ENCODE assay signal across 12 cellular contexts in the genomic region with DNA sequence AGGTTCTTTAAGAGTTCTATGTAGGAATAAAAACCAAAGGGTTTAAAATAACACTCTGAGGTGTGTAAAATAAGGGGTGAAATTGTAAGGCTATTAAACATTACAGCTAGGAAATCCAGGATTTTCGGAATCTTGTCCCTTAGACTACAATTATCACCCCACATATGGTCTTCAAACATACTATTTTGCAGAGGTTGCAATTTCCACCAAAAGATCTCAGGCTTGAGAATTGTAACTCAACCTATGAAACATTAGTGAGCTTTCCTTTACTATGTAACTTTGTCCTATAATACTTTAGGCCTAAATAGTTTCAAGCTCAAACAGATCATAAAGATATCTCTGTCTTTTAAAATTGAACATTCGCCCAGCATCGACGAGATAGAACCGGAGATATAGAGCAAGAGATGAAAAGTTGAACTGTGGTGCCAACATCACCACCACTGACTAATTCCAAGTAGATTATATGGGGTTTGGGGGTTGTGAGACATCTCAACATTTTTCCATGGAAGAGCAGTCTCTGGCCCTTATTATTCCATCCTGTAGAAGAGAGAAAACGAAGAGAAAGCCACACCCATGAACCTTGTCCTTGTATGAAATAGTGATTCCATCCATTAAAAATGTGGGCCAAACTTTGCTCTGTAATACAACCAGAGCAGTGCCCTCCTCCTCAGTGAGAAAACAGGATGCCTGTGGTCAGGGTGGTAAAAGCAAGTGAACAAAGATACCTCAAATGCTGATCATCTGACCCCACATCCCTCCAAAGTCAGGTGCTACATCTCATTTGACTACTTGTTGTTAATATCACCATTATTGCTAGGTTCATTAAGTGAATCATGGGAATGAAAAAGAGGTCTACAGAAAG.
A peak's percentile ranks its signal among the peaks of the same experiment; 100 is the strongest.
DNase-seq lines count a peak whose midpoint lies in the region; ATAC-seq and TF ChIP-seq lines count a peak whose summit lies in the region.
"Had no signal": no experiment of that assay in that cellular context is flagged by ENCODE, and none has a peak within 500 bp of the region (broad histone marks: within the 10 kb centered on the region; RNA-seq: fewer than 3 reads in every experiment).

No MANE protein-coding gene starts in this region.

- no peak overlapping the region for H4K5ac ChIP-seq in H9 (ENCODE audit: insufficient read length, low read depth, low read length)

- no peak overlapping the region for H3K56ac ChIP-seq in H9 (ENCODE audit: insufficient read length, low read depth, low read length)

- no peak overlapping the region for H2AK5ac ChIP-seq in H9 (ENCODE audit: insufficient read length, low read length)

- no peak overlapping the region for H3K23ac ChIP-seq in H9 (ENCODE audit: insufficient read length, low read depth, low read length)

- no peak overlapping the region for H3K27ac ChIP-seq in H9 (ENCODE audit: insufficient read length, low read depth, low read length)
- H3K27ac ChIP-seq: parathyroid adenoma had no signal

- DNase-seq in activated naive CD4-positive, alpha-beta T cell treated with anti-CD3 and anti-CD28 coated beads for 36 hours = peak; percentile 46
- DNase-seq in activated naive CD4-positive, alpha-beta T cell treated with anti-CD3 and anti-CD28 coated beads, Interleukin-2, amount 50 U/mL, for 72 hours (ENCODE audit: low spot score in 2 of 2) = no peak
- DNase-seq in T follicular helper cell (ENCODE audit: low read depth) = peak; percentile 6
- peak; percentile 11 for DNase-seq in choroid plexus epithelial cell (ENCODE audit: low read depth)
- DNase-seq in stimulated activated naive CD8-positive, alpha-beta T cell treated with anti-CD3 and anti-CD28 coated beads, Interleukin-15, amount 100 ng/mL, for 72 hours = peak; percentile 21 to 51
- no peak for DNase-seq in left colon
- DNase-seq in NCI-H1105 treated with DMSO at 0.1 percent for 48 hours (lab: John Stamatoyannopoulos, UW) = no peak
- no peak for DNase-seq in H9
- DNase-seq: NCI-H1417, NCI-H510A treated with DMSO at 0.1 percent for 48 hours had no signal

- H4K20me1 ChIP-seq in H9 (ENCODE audit: control insufficient read depth, insufficient read depth, insufficient read length) = no peaks in the 10 kb centered on the region

- peak overlapping the region; percentile 39 for H3K27ac Mint-ChIP-seq in activated naive CD4-positive, alpha-beta T cell treated with anti-CD3 and anti-CD28 coated beads for 36 hours
- H3K27ac Mint-ChIP-seq in activated naive CD4-positive, alpha-beta T cell treated with anti-CD3 and anti-CD28 coated beads, Interleukin-2, amount 50 U/mL, for 72 hours = no peak overlapping the region
- H3K27ac Mint-ChIP-seq in stimulated activated naive CD8-positive, alpha-beta T cell treated with anti-CD3 and anti-CD28 coated beads, Interleukin-15, amount 100 ng/mL, for 72 hours = peak overlapping the region; percentile 39 to 88
- no peak overlapping the region for H3K27ac Mint-ChIP-seq in H9

- no peak overlapping the region for H2AFZ ChIP-seq in H9 (ENCODE audit: low read length)
- H2AFZ ChIP-seq: parathyroid adenoma had no signal

- H3K4me3 Mint-ChIP-seq in activated naive CD4-positive, alpha-beta T cell treated with anti-CD3 and anti-CD28 coated beads for 36 hours = no peak overlapping the region
- peak overlapping the region; percentile 4 to 6 for H3K4me3 Mint-ChIP-seq in stimulated activated naive CD8-positive, alpha-beta T cell treated with anti-CD3 and anti-CD28 coated beads, Interleukin-15, amount 100 ng/mL, for 72 hours
- H3K4me3 Mint-ChIP-seq in H9 = no peak overlapping the region

- no peak overlapping the region for H4K91ac ChIP-seq in H9 (ENCODE audit: insufficient read length, low read depth, low read length)

- intact Hi-C loops in activated naive CD4-positive, alpha-beta T cell treated with anti-CD3 and anti-CD28 coated beads for 36 hours (cut with micrococcal nuclease) = no loop called here
- intact Hi-C loops in left colon (cut with DNase I, micrococcal nuclease) = no loop called here

- H3K27me3 ChIP-seq in H9 (ENCODE audit: insufficient read depth, low read length) = no peaks in the 10 kb centered on the region

- peaks cover 1% of the 10 kb centered on the region for H3K9me3 Mint-ChIP-seq in activated naive CD4-positive, alpha-beta T cell treated with anti-CD3 and anti-CD28 coated beads for 36 hours
- no peaks in the 10 kb centered on the region for H3K9me3 Mint-ChIP-seq in activated naive CD4-positive, alpha-beta T cell treated with anti-CD3 and anti-CD28 coated beads, Interleukin-2, amount 50 U/mL, for 72 hours
- peaks cover 0 to 10% of the 10 kb centered on the region in 2 donors for H3K9me3 Mint-ChIP-seq in stimulated activated naive CD8-positive, alpha-beta T cell treated with anti-CD3 and anti-CD28 coated beads, Interleukin-15, amount 100 ng/mL, for 72 hours
- H3K9me3 Mint-ChIP-seq in H9 = no peaks in the 10 kb centered on the region

- no peak overlapping the region for H2BK5ac ChIP-seq in H9 (ENCODE audit: insufficient read length, low read length)

- no peaks in the 10 kb centered on the region for H3K27me3 Mint-ChIP-seq in activated naive CD4-positive, alpha-beta T cell treated with anti-CD3 and anti-CD28 coated beads for 36 hours (ENCODE audit: low read depth)
- no peaks in the 10 kb centered on the region for H3K27me3 Mint-ChIP-seq in stimulated activated naive CD8-positive, alpha-beta T cell treated with anti-CD3 and anti-CD28 coated beads, Interleukin-15, amount 100 ng/mL, for 72 hours
- no peaks in the 10 kb centered on the region for H3K27me3 Mint-ChIP-seq in H9 (ENCODE audit: low read depth)

- no peaks in the 10 kb centered on the region for H3K36me3 Mint-ChIP-seq in activated naive CD4-positive, alpha-beta T cell treated with anti-CD3 and anti-CD28 coated beads for 36 hours (ENCODE audit: low read depth)
- H3K36me3 Mint-ChIP-seq in activated naive CD4-positive, alpha-beta T cell treated with anti-CD3 and anti-CD28 coated beads, Interleukin-2, amount 50 U/mL, for 72 hours = no peaks in the 10 kb centered on the region
- H3K36me3 Mint-ChIP-seq in H9 (ENCODE audit: insufficient read depth in 1 of 3, low read depth in 3 of 3) = no peaks in the 10 kb centered on the region

- H3K4me3 ChIP-seq in choroid plexus epithelial cell (ENCODE audit: low read depth, low read length) = no peak overlapping the region
- H3K4me3 ChIP-seq: HAP-1 had no signal

- no peak overlapping the region for H3K4me2 ChIP-seq in H9 (ENCODE audit: insufficient read depth, insufficient read length, low read length)

- no peak overlapping the region for H2BK12ac ChIP-seq in H9 (ENCODE audit: insufficient read length, low read depth, low read length)

- no peak overlapping the region for H2BK15ac ChIP-seq in H9 (ENCODE audit: low read depth, low read length)

- no peak overlapping the region for H4K8ac ChIP-seq in H9 (replicated peaks; ENCODE audit: insufficient read length, low read depth, low read length)

- no peak overlapping the region for H3K18ac ChIP-seq in H9 (ENCODE audit: insufficient read length, low read depth, low read length)

- no peaks in the 10 kb centered on the region for H3K9me3 ChIP-seq in H9 (ENCODE audit: control insufficient read depth, low read depth, low read length)
- H3K9me3 ChIP-seq: HAP-1 had no signal

- no peak overlapping the region for H3K4ac ChIP-seq in H9 (ENCODE audit: low read depth, low read length)

- H3K4me1 ChIP-seq in H9 (ENCODE audit: insufficient read depth, low read length) = no peaks in the 10 kb centered on the region
- H3K4me1 ChIP-seq: parathyroid adenoma had no signal

- no peak for TF ChIP-seq CTCF in choroid plexus epithelial cell (conservative IDR thresholded peaks at IDR 0.05; ENCODE audit: low read depth, low read length)
- no peak for TF ChIP-seq CTCF in H9 (conservative IDR thresholded peaks at IDR 0.05)

- H2BK120ac ChIP-seq in H9 (ENCODE audit: low read depth, low read length, poor library complexity, severe bottlenecking) = no peak overlapping the region

- ATAC-seq in activated naive CD4-positive, alpha-beta T cell treated with anti-CD3 and anti-CD28 coated beads, Interleukin-2, amount 50 U/mL, for 72 hours = no peak
- peak; percentile 98 for ATAC-seq in stimulated activated naive CD8-positive, alpha-beta T cell treated with anti-CD3 and anti-CD28 coated beads, Interleukin-15, amount 100 ng/mL, for 72 hours
- ATAC-seq in left colon = no peak

- H3K79me1 ChIP-seq in H9 (ENCODE audit: insufficient read depth, low read depth, low read length, poor library complexity, severe bottlenecking) = no peaks in the 10 kb centered on the region

- H3K14ac ChIP-seq in H9 (ENCODE audit: insufficient read depth, low read length) = no peak overlapping the region

- no CpG with 5 or more reads among the region's 6 CpGs for WGBS in H9 (ENCODE audit: extremely low coverage, insufficient read length, low lambda C conversion rate)

- H3K23me2 ChIP-seq in H9 (ENCODE audit: insufficient read length, low read depth, low read length, poor library complexity, severe bottlenecking) = no peaks in the 10 kb centered on the region

- H3T11ph ChIP-seq in H9 (ENCODE audit: low read length) = no peak overlapping the region

- H3K4me1 Mint-ChIP-seq in activated naive CD4-positive, alpha-beta T cell treated with anti-CD3 and anti-CD28 coated beads for 36 hours (ENCODE audit: low read depth) = peaks cover 36% of the 10 kb centered on the region
- peaks cover 28% of the 10 kb centered on the region for H3K4me1 Mint-ChIP-seq in stimulated activated naive CD8-positive, alpha-beta T cell treated with anti-CD3 and anti-CD28 coated beads, Interleukin-15, amount 100 ng/mL, for 72 hours
- H3K4me1 Mint-ChIP-seq in H9 = peaks cover 5 to 8% of the 10 kb centered on the region in 2 experiments; a peak in 3 of 4 replicates

- CTCF ChIA-PET in activated naive CD4-positive, alpha-beta T cell treated with anti-CD3 and anti-CD28 coated beads for 36 hours (lab: Charles Lee) = no interaction called here

- H3K9ac ChIP-seq in H9 (ENCODE audit: extremely low read depth, insufficient read length, low read length) = no peak overlapping the region
- H3K9ac ChIP-seq: parathyroid adenoma had no signal

- H3K79me2 ChIP-seq in H9 (ENCODE audit: insufficient read depth, low read length) = no peaks in the 10 kb centered on the region
- H3K79me2 ChIP-seq: parathyroid adenoma had no signal

- no peak overlapping the region for H2BK20ac ChIP-seq in H9 (ENCODE audit: low read depth, low read length, poor library complexity, severe bottlenecking)

Comparison
In these comparisons a context has a peak if more than half of its experiments do, and no peak if none do; other contexts are left out.
1. DNase-seq: peak in activated naive CD4-positive, alpha-beta T cell treated with anti-CD3 and anti-CD28 coated beads for 36 hours (single experiment), T follicular helper cell (single experiment), choroid plexus epithelial cell (single experiment) and stimulated activated naive CD8-positive, alpha-beta T cell treated with anti-CD3 and anti-CD28 coated beads, Interleukin-15, amount 100 ng/mL, for 72 hours (2 of 2); none in activated naive CD4-positive, alpha-beta T cell treated with anti-CD3 and anti-CD28 coated beads, Interleukin-2, amount 50 U/mL, for 72 hours (0 of 2), left colon (0 of 2), NCI-H1105 treated with DMSO at 0.1 percent for 48 hours (single experiment) and H9 (single experiment).
2. H3K27ac Mint-ChIP-seq: peak in activated naive CD4-positive, alpha-beta T cell treated with anti-CD3 and anti-CD28 coated beads for 36 hours (single experiment) and stimulated activated naive CD8-positive, alpha-beta T cell treated with anti-CD3 and anti-CD28 coated beads, Interleukin-15, amount 100 ng/mL, for 72 hours (2 of 2); none in activated naive CD4-positive, alpha-beta T cell treated with anti-CD3 and anti-CD28 coated beads, Interleukin-2, amount 50 U/mL, for 72 hours (0 of 2) and H9 (0 of 3).
3. H3K4me3 Mint-ChIP-seq: peak in stimulated activated naive CD8-positive, alpha-beta T cell treated with anti-CD3 and anti-CD28 coated beads, Interleukin-15, amount 100 ng/mL, for 72 hours (2 of 2); none in activated naive CD4-positive, alpha-beta T cell treated with anti-CD3 and anti-CD28 coated beads for 36 hours (single experiment) and H9 (0 of 2).